23 cellular contexts compared by ENCODE assay signal in the genomic region with DNA sequence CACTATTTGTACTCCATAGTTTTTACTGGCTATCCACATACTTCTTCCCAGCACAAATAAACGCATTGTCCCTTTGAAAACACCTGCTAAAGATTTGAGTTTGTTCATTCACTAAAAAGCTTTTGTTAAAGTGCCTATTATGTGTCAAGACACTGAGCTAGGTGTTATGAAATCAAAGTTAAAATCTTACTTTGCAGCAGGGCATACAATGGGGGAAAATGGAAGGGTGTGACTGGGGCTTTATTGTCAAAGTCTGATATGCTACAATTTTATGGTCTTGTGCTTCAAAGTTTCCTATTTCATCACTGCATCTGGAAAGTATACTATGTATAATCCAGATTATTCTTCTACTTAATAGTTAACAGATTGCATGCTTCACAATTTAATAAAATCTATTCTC.
A peak's percentile ranks its signal among the peaks of the same experiment; 100 is the strongest.
DNase-seq lines count a peak whose midpoint lies in the region; ATAC-seq and TF ChIP-seq lines count a peak whose summit lies in the region.
"Had no signal": no experiment of that assay in that cellular context is flagged by ENCODE, and none has a peak within 500 bp of the region (broad histone marks: within the 10 kb centered on the region; RNA-seq: fewer than 3 reads in every experiment).

No MANE protein-coding gene starts in this region.

- no peaks in the 10 kb centered on the region for H3K27me3 ChIP-seq in ACC112 (ENCODE audit: insufficient read depth, low read length)
- H3K27me3 ChIP-seq in subcutaneous abdominal adipose tissue (ENCODE audit: control insufficient read depth in 5 of 5, insufficient read depth in 4 of 5, low read length in 5 of 5), result no peaks in the 10 kb centered on the region
- H3K27me3 ChIP-seq: MG63 had no signal

- no peaks in the 10 kb centered on the region for H3K9me3 ChIP-seq in mucosa of descending colon
- no peaks in the 10 kb centered on the region for H3K9me3 ChIP-seq in subcutaneous abdominal adipose tissue (ENCODE audit: control insufficient read depth in 5 of 5, low read length in 5 of 5)
- H3K9me3 ChIP-seq: Caco-2, MG63 had no signal

- H3K27ac ChIP-seq in ACC112 (ENCODE audit: low read depth, low read length), result peak overlapping the region; percentile 76
- H3K27ac ChIP-seq in VCaP, result peak overlapping the region; percentile 44
- peak overlapping the region; percentile 14 for H3K27ac ChIP-seq in subcutaneous abdominal adipose tissue (ENCODE audit: low read depth, low read length)
- H3K27ac ChIP-seq: C4-2B had no signal

- peak overlapping the region; percentile 47; the same call in 1 of the 2 replicates for H3K4me3 ChIP-seq in ACC112 (ENCODE audit: low read depth, low read length)
- no peak overlapping the region for H3K4me3 ChIP-seq in mucosa of descending colon
- H3K4me3 ChIP-seq in subcutaneous abdominal adipose tissue (ENCODE audit: low read depth in 1 of 5, low read length in 5 of 5), result no peak overlapping the region
- H3K4me3 ChIP-seq: GM12878, K562, MG63 had no signal

- H3K79me2 ChIP-seq in ACC112 (ENCODE audit: control insufficient read depth, insufficient read depth, low read length, unreplicated experiment), result peaks cover 41% of the 10 kb centered on the region

- TF ChIP-seq CTCF in VCaP (conservative IDR thresholded peaks at IDR 0.05) (no peak), mucosa of descending colon (IDR thresholded peaks at IDR 0.05) (no peak)

- H3K36me3 ChIP-seq in ACC112 (ENCODE audit: insufficient read depth, low read length) (no peaks in the 10 kb centered on the region), mucosa of descending colon (ENCODE audit: low read depth) (no peaks in the 10 kb centered on the region), subcutaneous abdominal adipose tissue (ENCODE audit: control insufficient read depth in 5 of 5, insufficient read depth in 5 of 5, low read length in 5 of 5) (no peaks in the 10 kb centered on the region)
- H3K36me3 ChIP-seq: MG63 had no signal

- DNase-seq in mucosa of descending colon (no peak), HT-29 (ENCODE audit: low spot score) (no peak)
- DNase-seq in activated T-cell treated with anti-CD3 and anti-CD28 coated beads, Interleukin-2, amount 50 U/mL, for 1 hour, result no peak
- DNase-seq: CD8-positive, alpha-beta T cell; GDM1; MG63; NCI-H1105 treated with DMSO at 0.1 percent for 48 hours; NCI-H146; NCI-H1930; NCI-H2107; NCI-H446; NCI-H526; Right ventricle myocardium superior; RPMI8226 had no signal

- intact Hi-C loops in mucosa of descending colon (cut with DNase I, micrococcal nuclease), result no loop called here

- no peak overlapping the region for H2AFZ ChIP-seq in ACC112 (ENCODE audit: low read length, unreplicated experiment)

- H3K9ac ChIP-seq in subcutaneous abdominal adipose tissue (ENCODE audit: low read length in 5 of 5), result no peak overlapping the region

- ATAC-seq in mucosa of descending colon, result peak; percentile 92
- ATAC-seq in GM18511 (IDR thresholded peaks at IDR 0.05; ENCODE audit: unreplicated experiment), result no peak
- ATAC-seq: CD8-positive, alpha-beta T cell; GM12878; HCT116; K562 had no signal

- H3K4me1 ChIP-seq in ACC112 (ENCODE audit: control insufficient read depth, insufficient read depth, low read length, unreplicated experiment) (peaks cover 40% of the 10 kb centered on the region), mucosa of descending colon (ENCODE audit: low read depth) (peaks cover 17% of the 10 kb centered on the region), subcutaneous abdominal adipose tissue (ENCODE audit: control insufficient read depth in 5 of 5, insufficient read depth in 5 of 5, low read length in 5 of 5) (peaks cover 0 to 34% (median 27%) of the 10 kb centered on the region in 5 donors)

Comparison
In these comparisons a context has a peak if more than half of its experiments do, and no peak if none do; other contexts are left out.
1. H3K27ac ChIP-seq: peak in every context shown above with its lines; median percentile 76 in ACC112; 44 in VCaP; 14 in subcutaneous abdominal adipose tissue.